Comparison of ENCODE assay signal across 10 cellular contexts in genomic region chr12:130601327-130601726, GRCh38.
"Had no signal": no experiment of that assay in that cellular context is flagged by ENCODE, and none has a peak within 500 bp of the region (broad histone marks: within the 10 kb centered on the region; RNA-seq: fewer than 3 reads in every experiment).

No MANE protein-coding gene starts in this region.

- H3K27ac ChIP-seq: GM23248, HL-60 had no signal

- H3K9ac ChIP-seq: GM23248 had no signal

- H3K4me3 ChIP-seq: GM23248, HAP-1 had no signal

- H3K4me1 ChIP-seq: HAP-1 had no signal

- H3K36me3 Mint-ChIP-seq: IgD-negative memory B cell had no signal

- H2AFZ ChIP-seq: GM23248 had no signal

- H3K27ac Mint-ChIP-seq: HFFc6, IgD-negative memory B cell had no signal

- H3K36me3 ChIP-seq: HAP-1 had no signal

- H3K9me3 ChIP-seq: HAP-1 had no signal

- ATAC-seq: HCT116, HepG2 had no signal

- H3K27me3 Mint-ChIP-seq: IgD-negative memory B cell had no signal

- DNase-seq: GM23248, GOT3, H7, HFFc6, KBM-7 had no signal

- H3K4me3 Mint-ChIP-seq: HFFc6, IgD-negative memory B cell had no signal

- H3K4me1 Mint-ChIP-seq: IgD-negative memory B cell had no signal
